13 cellular contexts compared by ENCODE assay signal in the genomic region with DNA sequence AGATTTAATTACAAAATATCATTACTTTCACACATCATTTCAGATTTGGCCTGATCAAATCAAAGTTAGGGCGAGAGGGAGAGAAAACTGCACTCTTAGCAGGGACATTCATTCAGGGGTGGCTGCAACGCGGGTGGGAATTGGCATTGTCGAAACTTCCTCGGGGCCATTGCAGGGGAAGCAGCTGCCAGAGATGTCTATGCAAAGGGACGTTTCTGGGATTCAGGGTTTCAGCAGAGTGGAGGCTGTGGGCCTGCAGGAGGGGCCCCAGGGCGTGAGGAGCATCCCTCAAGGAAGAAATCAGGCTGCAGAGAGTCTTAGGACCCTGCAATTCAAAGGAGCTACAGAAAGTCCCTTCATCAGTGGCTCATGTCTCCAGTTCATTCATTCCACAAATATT.
DNase-seq lines count a peak whose midpoint lies in the region.
"Had no signal": no experiment of that assay in that cellular context is flagged by ENCODE, and none has a peak within 500 bp of the region (broad histone marks: within the 10 kb centered on the region; RNA-seq: fewer than 3 reads in every experiment).

No MANE protein-coding gene starts in this region.

- in situ Hi-C loops in KBM-7 (cut with MboI; ENCODE audit: low pct_unique_long_range_greater_than_20kb, low sequenced_read_pairs) = no loop called here

- peak; percentile 10 for DNase-seq in activated CD8-positive, alpha-beta memory T cell treated with anti-CD3 and anti-CD28 coated beads, Interleukin-2, amount 50 U/mL, for 48 hours
- DNase-seq in activated CD8-positive, alpha-beta memory T cell treated with anti-CD3 and anti-CD28 coated beads, Interleukin-2, amount 50 U/mL, for 4 hours = no peak
- DNase-seq in islet precursor cell (peak; percentile 41), retina (peak; percentile 59), NCI-H345 (lab: John Stamatoyannopoulos, UW) (no peak), NCI-H2081 (lab: John Stamatoyannopoulos, UW) (no peak), KBM-7 (no peak)
- DNase-seq: ACHN; C1 segment of cervical spinal cord; CD4-positive, alpha-beta T cell; DMS79; GM23248; H7 had no signal

Comparison
In these comparisons a context has a peak if more than half of its experiments do, and no peak if none do; other contexts are left out.
1. DNase-seq: peak in activated CD8-positive, alpha-beta memory T cell treated with anti-CD3 and anti-CD28 coated beads, Interleukin-2, amount 50 U/mL, for 48 hours (single experiment), islet precursor cell (single experiment) and retina (single experiment); none in activated CD8-positive, alpha-beta memory T cell treated with anti-CD3 and anti-CD28 coated beads, Interleukin-2, amount 50 U/mL, for 4 hours (single experiment), NCI-H345 (single experiment), NCI-H2081 (0 of 2) and KBM-7 (single experiment).